7 cellular contexts compared by ENCODE assay signal in the genomic region with DNA sequence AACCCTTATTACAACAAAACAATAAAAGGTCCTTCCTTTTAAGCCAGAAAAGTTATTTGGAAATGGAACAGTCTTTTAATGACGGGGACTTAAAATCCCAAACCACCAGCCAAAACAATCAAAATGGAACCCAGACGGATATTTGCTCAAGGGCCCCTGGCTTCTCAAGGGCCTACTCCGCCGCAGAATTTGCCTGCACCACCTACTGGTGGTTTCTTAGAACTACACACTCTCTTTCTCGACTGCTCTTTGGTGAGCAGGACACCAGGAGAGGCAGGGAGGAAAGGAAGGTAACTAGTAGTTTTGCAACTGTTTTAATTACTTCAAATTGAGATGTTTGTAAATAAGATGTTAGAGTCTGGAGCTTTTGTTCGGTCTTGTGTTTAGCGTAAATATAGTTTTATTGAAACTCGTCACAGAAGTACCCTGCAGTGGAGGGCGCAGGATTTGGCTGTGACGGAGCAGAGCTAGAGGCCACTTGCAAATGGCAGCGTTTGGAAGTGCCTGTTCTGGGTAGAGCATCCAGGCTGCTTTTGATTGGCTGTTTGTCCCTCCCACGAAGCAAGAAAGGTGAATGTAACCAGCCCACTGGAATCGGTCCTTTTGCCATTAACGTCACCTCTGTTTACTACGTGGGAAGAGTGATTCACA.
A peak's percentile ranks its signal among the peaks of the same experiment; 100 is the strongest.
DNase-seq lines count a peak whose midpoint lies in the region; ATAC-seq, FAIRE-seq and TF ChIP-seq lines count a peak whose summit lies in the region.

No MANE protein-coding gene starts in this region.

- DNase-seq in DND-41 (peak; percentile 44), HEK293T (ENCODE audit: extremely low spot score) (peak; percentile 82), RCC 7860 (ENCODE audit: low spot score) (peak; percentile 26), coronary artery (ENCODE audit: low spot score) (no peak), midbrain (lab: John Stamatoyannopoulos, UW) (no peak), DMS79 (lab: John Stamatoyannopoulos, UW) (no peak)
- DNase-seq in naive thymus-derived CD4-positive, alpha-beta T cell, result peak in 6 of 9 donors; percentile 12 to 47 (median 26)

- intact Hi-C loops in naive thymus-derived CD4-positive, alpha-beta T cell (cut with micrococcal nuclease), result loop anchor here (2.0 to 5.0 kb wide), 3 partner anchors 234 to 291 kb away; no protein-coding TSS in a partner anchor

- no peaks in the 10 kb centered on the region; the same call in 1 of the 2 replicates for H4K20me1 ChIP-seq in DND-41 (ENCODE audit: insufficient read depth, low read length)

- H3K27me3 Mint-ChIP-seq in naive thymus-derived CD4-positive, alpha-beta T cell, result peaks cover 0 to 25% (median 8%) of the 10 kb centered on the region in 5 donors

- peak overlapping the region in 1 of 10 donors; percentile 26 for H3K4me3 Mint-ChIP-seq in naive thymus-derived CD4-positive, alpha-beta T cell

- peak; percentile 39 for FAIRE-seq in RCC 7860 (lab: Jason Lieb, UNC)

- H3K79me2 ChIP-seq in DND-41 (ENCODE audit: insufficient read depth, low read length), result no peaks in the 10 kb centered on the region

- CTCF ChIA-PET in HEK293T (lab: Yijun Ruan, JAX), result interaction anchor here (0.6 to 2.6 kb wide), 11 partner anchors 10 to 635 kb away, joined by 3 to 8 read pairs (median 3); no protein-coding TSS in a partner anchor
- CTCF ChIA-PET in naive thymus-derived CD4-positive, alpha-beta T cell (lab: Charles Lee), result no interaction called here

- H3K4me1 Mint-ChIP-seq in naive thymus-derived CD4-positive, alpha-beta T cell, result peaks cover 8 to 16% (median 14%) of the 10 kb centered on the region in 7 donors

- H3K4me1 ChIP-seq in DND-41 (ENCODE audit: insufficient read depth, low read length), result no peaks in the 10 kb centered on the region
- H3K4me1 ChIP-seq in naive thymus-derived CD4-positive, alpha-beta T cell (ENCODE audit: control insufficient read depth in 2 of 2, insufficient read depth in 2 of 2, low read length in 2 of 2), result peaks cover 0 to 5% of the 10 kb centered on the region in 2 donors

- ATAC-seq in DND-41 (ENCODE audit: insufficient read depth, low read depth), result peak; percentile 61; the same call in 1 of the 3 replicates
- ATAC-seq in naive thymus-derived CD4-positive, alpha-beta T cell, result no peak

- no peak overlapping the region for H3K9ac ChIP-seq in DND-41 (ENCODE audit: low read depth, low read length)

- peaks cover 7% of the 10 kb centered on the region for H3K27me3 ChIP-seq in DND-41 (ENCODE audit: insufficient read depth, low read length, poor library complexity)
- no peaks in the 10 kb centered on the region for H3K27me3 ChIP-seq in naive thymus-derived CD4-positive, alpha-beta T cell (ENCODE audit: control insufficient read depth in 2 of 2, insufficient read depth in 2 of 2, low read length in 2 of 2)

- no peak overlapping the region for H3K27ac Mint-ChIP-seq in naive thymus-derived CD4-positive, alpha-beta T cell

- no peaks in the 10 kb centered on the region for H3K9me3 Mint-ChIP-seq in naive thymus-derived CD4-positive, alpha-beta T cell

- no peaks in the 10 kb centered on the region for H3K9me3 ChIP-seq in DND-41 (ENCODE audit: insufficient read depth, low read length, severe bottlenecking)
- no peaks in the 10 kb centered on the region for H3K9me3 ChIP-seq in naive thymus-derived CD4-positive, alpha-beta T cell (ENCODE audit: control insufficient read depth in 2 of 3, low read length in 3 of 3)

- H3K36me3 Mint-ChIP-seq in naive thymus-derived CD4-positive, alpha-beta T cell, result no peaks in the 10 kb centered on the region

- H3K4me2 ChIP-seq in DND-41 (ENCODE audit: insufficient read depth, low read length), result no peak overlapping the region

- no peak overlapping the region for H3K27ac ChIP-seq in DND-41 (ENCODE audit: low read length)
- H3K27ac ChIP-seq in coronary artery, result peak overlapping the region; percentile 35 to 42
- no peak overlapping the region for H3K27ac ChIP-seq in naive thymus-derived CD4-positive, alpha-beta T cell (ENCODE audit: low read depth, low read length)

- H3K4me3 ChIP-seq in DND-41 (ENCODE audit: low read depth in 1 of 2, low read length in 2 of 2) (no peak overlapping the region), coronary artery (no peak overlapping the region)
- no peak overlapping the region for H3K4me3 ChIP-seq in naive thymus-derived CD4-positive, alpha-beta T cell (ENCODE audit: low read length)

- POLR2A ChIA-PET in HEK293T (lab: Yijun Ruan, JAX), result no interaction called here
- POLR2A ChIA-PET in naive thymus-derived CD4-positive, alpha-beta T cell (lab: Charles Lee), result no interaction called here

- no peak overlapping the region for H2AFZ ChIP-seq in DND-41 (ENCODE audit: low read depth, low read length)

- peak; percentile 80 for TF ChIP-seq CTCF in DND-41 (IDR thresholded peaks at IDR 0.05; ENCODE audit: borderline replicate concordance, extremely low read depth, low read length, poor library complexity, severe bottlenecking)
- TF ChIP-seq CTCF in coronary artery (IDR thresholded peaks at IDR 0.05), result peak; percentile 19

- H3K36me3 ChIP-seq in DND-41 (ENCODE audit: insufficient read depth, low read length), result no peaks in the 10 kb centered on the region
- no peaks in the 10 kb centered on the region for H3K36me3 ChIP-seq in naive thymus-derived CD4-positive, alpha-beta T cell (ENCODE audit: control insufficient read depth in 2 of 3, insufficient read depth in 3 of 3, low read length in 3 of 3)

TF ChIP-seq in HEK293T, 16 proteins besides CTCF, POLR2A, EP300 and RAD21:
- no peak for TF ChIP-seq HDGF (IDR thresholded peaks at IDR 0.05; ENCODE audit: borderline replicate concordance)
- TF ChIP-seq PKNOX1 (IDR thresholded peaks at IDR 0.05), result no peak
- no peak for TF ChIP-seq L3MBTL2 (conservative IDR thresholded peaks at IDR 0.05)
- no peak for TF ChIP-seq SP1 (IDR thresholded peaks at IDR 0.05)
- no peak for TF ChIP-seq ZNF384 (IDR thresholded peaks at IDR 0.05)
- TF ChIP-seq ARNT (IDR thresholded peaks at IDR 0.05), result no peak
- TF ChIP-seq FOXA1 (IDR thresholded peaks at IDR 0.05), result no peak
- no peak for TF ChIP-seq ELF4 (IDR thresholded peaks at IDR 0.05)
- no peak for TF ChIP-seq NFRKB (IDR thresholded peaks at IDR 0.05)
- TF ChIP-seq BHLHE40 (IDR thresholded peaks at IDR 0.05; ENCODE audit: borderline replicate concordance), result no peak

Comparison
In these comparisons a context has a peak if more than half of its experiments do, and no peak if none do; other contexts are left out.
1. DNase-seq: peak in DND-41 (single experiment), HEK293T (single experiment), RCC 7860 (single experiment) and naive thymus-derived CD4-positive, alpha-beta T cell (6 of 9); none in coronary artery (single experiment), midbrain (single experiment) and DMS79 (single experiment).
2. H3K27ac ChIP-seq: peak in coronary artery (2 of 2); none in DND-41 (single experiment) and naive thymus-derived CD4-positive, alpha-beta T cell (single experiment).